In genomic region chr15:100788080-100788730, GRCh38 we compare ENCODE assay signal across 20 cellular contexts.
DNase-seq lines count a peak whose midpoint lies in the region; ATAC-seq, FAIRE-seq and TF ChIP-seq lines count a peak whose summit lies in the region.
"Had no signal": no experiment of that assay in that cellular context is flagged by ENCODE, and none has a peak within 500 bp of the region (broad histone marks: within the 10 kb centered on the region; RNA-seq: fewer than 3 reads in every experiment).

No MANE protein-coding gene starts in this region.

- peaks cover 0 to 3% of the 10 kb centered on the region in 2 donors for H3K9me3 ChIP-seq in lung (ENCODE audit: control insufficient read depth in 2 of 2, insufficient read depth in 1 of 2, low read length in 1 of 2)
- H3K9me3 ChIP-seq: BE2C had no signal

- peak; percentile 2 for DNase-seq in activated CD4-positive, alpha-beta T cell treated with anti-CD3 and anti-CD28 coated beads, Interleukin-2, amount 10 ng/mL, durations not matched to agents 7 days and 5 days
- DNase-seq in activated CD4-positive, alpha-beta T cell treated with anti-CD3 and anti-CD28 coated beads for 1 hour, result no peak
- no peak for DNase-seq in bronchial epithelial cell (ENCODE audit: low read depth)
- DNase-seq in lung (ENCODE audit: low spot score), result peak; percentile 20
- peak; percentile 17 for DNase-seq in ureter (ENCODE audit: low spot score)
- no peak for DNase-seq in OCI-M1 (lab: John Stamatoyannopoulos, UW)
- no peak for DNase-seq in NCI-H2029 (lab: John Stamatoyannopoulos, UW)
- DNase-seq: BE2C; Caco-2; CD4-positive, CD25-positive, alpha-beta regulatory T cell; KG1; NCI-H1105 treated with DMSO at 0.1 percent for 48 hours; NCI-H1694; NCI-H345; NCI-H524 treated with DMSO at 0.1 percent for 48 hours; PC-9 had no signal

- whole genome bisulfite sequencing in lung, 2 donors, result 69 to 77% methylated on average over 8 of the region's 8 CpGs

- H3K36me3 ChIP-seq in bronchial epithelial cell (ENCODE audit: control insufficient read depth, insufficient read depth, low read length), result no peaks in the 10 kb centered on the region
- no peaks in the 10 kb centered on the region for H3K36me3 ChIP-seq in lung (ENCODE audit: control insufficient read depth in 2 of 2, insufficient read depth in 2 of 2, low read length in 2 of 2)
- H3K36me3 ChIP-seq: BE2C had no signal

- no peaks in the 10 kb centered on the region for H3K4me1 ChIP-seq in lung (ENCODE audit: control insufficient read depth in 2 of 2, insufficient read depth in 2 of 2, low read length in 2 of 2)
- H3K4me1 ChIP-seq: BE2C, Caco-2 had no signal

- TF ChIP-seq CTCF in bronchial epithelial cell (IDR thresholded peaks at IDR 0.05; ENCODE audit: insufficient read depth, low read length, severe bottlenecking) (no peak), lung (IDR thresholded peaks at IDR 0.05; ENCODE audit: control extremely low read depth, extremely low read depth) (no peak)

- peak; percentile 32 for FAIRE-seq in bronchial epithelial cell (lab: Jason Lieb, UNC)
- FAIRE-seq: GM12891, GM18507, H54 had no signal

- no peaks in the 10 kb centered on the region for H3K36me3 Mint-ChIP-seq in activated CD4-positive, alpha-beta T cell treated with anti-CD3 and anti-CD28 coated beads, Interleukin-2, amount 10 ng/mL, durations not matched to agents 7 days and 5 days (ENCODE audit: low read depth)
- H3K36me3 Mint-ChIP-seq: CD4-positive, CD25-positive, alpha-beta regulatory T cell had no signal

- peaks cover 9% of the 10 kb centered on the region for H3K27me3 Mint-ChIP-seq in activated CD4-positive, alpha-beta T cell treated with anti-CD3 and anti-CD28 coated beads, Interleukin-2, amount 10 ng/mL, durations not matched to agents 7 days and 5 days

- H3K4me1 Mint-ChIP-seq in activated CD4-positive, alpha-beta T cell treated with anti-CD3 and anti-CD28 coated beads, Interleukin-2, amount 10 ng/mL, durations not matched to agents 7 days and 5 days, result no peaks in the 10 kb centered on the region
- H3K4me1 Mint-ChIP-seq: CD4-positive, CD25-positive, alpha-beta regulatory T cell had no signal

- ATAC-seq in lung (ENCODE audit: insufficient read depth, low FRiP score) (no peak), HG03571 (IDR thresholded peaks at IDR 0.05; ENCODE audit: unreplicated experiment) (no peak)

- no peak overlapping the region for H3K4me3 ChIP-seq in bronchial epithelial cell (ENCODE audit: low read depth, low read length)
- H3K4me3 ChIP-seq in lung, result no peak overlapping the region
- H3K4me3 ChIP-seq: PC-9 had no signal

- no peaks in the 10 kb centered on the region for H3K9me3 Mint-ChIP-seq in activated CD4-positive, alpha-beta T cell treated with anti-CD3 and anti-CD28 coated beads, Interleukin-2, amount 10 ng/mL, durations not matched to agents 7 days and 5 days

- H3K27ac Mint-ChIP-seq in activated CD4-positive, alpha-beta T cell treated with anti-CD3 and anti-CD28 coated beads, Interleukin-2, amount 10 ng/mL, durations not matched to agents 7 days and 5 days, result no peak overlapping the region
- H3K27ac Mint-ChIP-seq: CD4-positive, CD25-positive, alpha-beta regulatory T cell had no signal

- no peaks in the 10 kb centered on the region for H3K27me3 ChIP-seq in bronchial epithelial cell (ENCODE audit: control insufficient read depth, insufficient read depth, low read length)
- H3K27me3 ChIP-seq in lung (ENCODE audit: control insufficient read depth, insufficient read depth), result no peaks in the 10 kb centered on the region
- H3K27me3 ChIP-seq: BE2C had no signal

- POLR2A ChIA-PET in activated CD4-positive, alpha-beta T cell treated with anti-CD3 and anti-CD28 coated beads, Interleukin-2, amount 10 ng/mL, durations not matched to agents 7 days and 5 days (lab: Charles Lee), result no interaction called here

- CTCF ChIA-PET in activated CD4-positive, alpha-beta T cell treated with anti-CD3 and anti-CD28 coated beads, Interleukin-2, amount 10 ng/mL, durations not matched to agents 7 days and 5 days (lab: Charles Lee), result interaction anchor here (0.8 kb wide), 1 partner anchor 24 kb away, joined by 3 read pairs; no protein-coding TSS in a partner anchor

- H3K4me3 Mint-ChIP-seq in activated CD4-positive, alpha-beta T cell treated with anti-CD3 and anti-CD28 coated beads, Interleukin-2, amount 10 ng/mL, durations not matched to agents 7 days and 5 days, result no peak overlapping the region
- H3K4me3 Mint-ChIP-seq: CD4-positive, CD25-positive, alpha-beta regulatory T cell had no signal

- H3K27ac ChIP-seq in lung (ENCODE audit: low read depth in 1 of 2, low read length in 1 of 2), result no peak overlapping the region
- H3K27ac ChIP-seq: PC-9 had no signal

Comparison
In these comparisons a context has a peak if more than half of its experiments do, and no peak if none do; other contexts are left out.
1. DNase-seq: peak in activated CD4-positive, alpha-beta T cell treated with anti-CD3 and anti-CD28 coated beads, Interleukin-2, amount 10 ng/mL, durations not matched to agents 7 days and 5 days (single experiment), lung (single experiment) and ureter (single experiment); none in activated CD4-positive, alpha-beta T cell treated with anti-CD3 and anti-CD28 coated beads for 1 hour (single experiment), bronchial epithelial cell (single experiment), OCI-M1 (single experiment) and NCI-H2029 (single experiment).